ENCODE assay signal across 1 cellular context in genomic region chr20:25178563-25179438, GRCh38.
TF ChIP-seq lines count a peak whose summit lies in the region.

No MANE protein-coding gene starts in this region.

TF ChIP-seq in HepG2, 621 proteins besides CTCF, POLR2A, EP300 and RAD21 (continued from another document and continues in another):
- TF ChIP-seq MED1 (CRISPR knock-in tag; IDR thresholded peaks at IDR 0.05) (no peak), HMGXB4 (CRISPR knock-in tag; IDR thresholded peaks at IDR 0.05; ENCODE audit: borderline replicate concordance in 1 of 2, low read depth in 1 of 2) (peak; percentile 33 to 47; a peak in 2 of 4 replicates), RXRB (CRISPR knock-in tag; IDR thresholded peaks at IDR 0.05; ENCODE audit: borderline replicate concordance) (peak; percentile 51; the same call in 1 of the 2 replicates), CEBPG (CRISPR knock-in tag; IDR thresholded peaks at IDR 0.05) (0 out of 2 replicates have a peak, but pooled peaks have one; percentile 11), HOXD1 (CRISPR knock-in tag; IDR thresholded peaks at IDR 0.05) (no peak), NR2F6 (IDR thresholded peaks at IDR 0.05) (no peak), NR2F6 (CRISPR knock-in tag; IDR thresholded peaks at IDR 0.05) (peak; percentile 18; the same call in 1 of the 2 replicates), RFX5 (IDR thresholded peaks at IDR 0.05; ENCODE audit: low read depth, low read length) (0 out of 2 replicates have a peak, but pooled peaks have one; percentile 45), FOXK2 (IDR thresholded peaks at IDR 0.05) (peak; percentile 91), ZNF704 (CRISPR knock-in tag; IDR thresholded peaks at IDR 0.05; ENCODE audit: borderline replicate concordance) (no peak), ZNF510 (CRISPR knock-in tag; IDR thresholded peaks at IDR 0.05; ENCODE audit: low read depth) (0 out of 2 replicates have a peak, but pooled peaks have one; percentile 65), ZXDC (CRISPR knock-in tag; IDR thresholded peaks at IDR 0.05) (no peak), FOXP4 (CRISPR knock-in tag; IDR thresholded peaks at IDR 0.05) (0 out of 2 replicates have a peak, but pooled peaks have one; percentile 18), SP4 (CRISPR knock-in tag; IDR thresholded peaks at IDR 0.05) (no peak), ZFP36L1 (CRISPR knock-in tag; IDR thresholded peaks at IDR 0.05) (0 out of 2 replicates have a peak, but pooled peaks have one; percentile 57), ZNF441 (CRISPR knock-in tag; IDR thresholded peaks at IDR 0.05; ENCODE audit: borderline replicate concordance) (0 out of 2 replicates have a peak, but pooled peaks have one; percentile 28), ZNF737 (CRISPR knock-in tag; IDR thresholded peaks at IDR 0.05; ENCODE audit: borderline replicate concordance) (no peak), PRDM15 (CRISPR knock-in tag; IDR thresholded peaks at IDR 0.05) (no peak), ZNF782 (CRISPR knock-in tag; IDR thresholded peaks at IDR 0.05; ENCODE audit: borderline replicate concordance) (no peak), ZNF598 (CRISPR knock-in tag; IDR thresholded peaks at IDR 0.05; ENCODE audit: borderline replicate concordance) (no peak), ZSCAN31 (CRISPR knock-in tag; IDR thresholded peaks at IDR 0.05; ENCODE audit: low read depth) (no peak), RARG (CRISPR knock-in tag; IDR thresholded peaks at IDR 0.05; ENCODE audit: low read depth) (no peak), MIER2 (CRISPR knock-in tag; IDR thresholded peaks at IDR 0.05) (peak; percentile 65; the same call in 1 of the 2 replicates), KDM2A (CRISPR knock-in tag; IDR thresholded peaks at IDR 0.05; ENCODE audit: borderline replicate concordance, low read depth) (no peak), ARHGAP35 (CRISPR knock-in tag; IDR thresholded peaks at IDR 0.05; ENCODE audit: borderline replicate concordance) (0 out of 2 replicates have a peak, but pooled peaks have one; percentile 38), ATF1 (CRISPR knock-in tag; IDR thresholded peaks at IDR 0.05) (peak; percentile 55), ZBTB25 (CRISPR knock-in tag; IDR thresholded peaks at IDR 0.05) (0 out of 2 replicates have a peak, but pooled peaks have one; percentile 39), GATAD2A (CRISPR knock-in tag; IDR thresholded peaks at IDR 0.05) (no peak), ZNF205 (CRISPR knock-in tag; IDR thresholded peaks at IDR 0.05) (0 out of 2 replicates have a peak, but pooled peaks have one; percentile 40), NR2C2 (CRISPR knock-in tag; IDR thresholded peaks at IDR 0.05; ENCODE audit: borderline replicate concordance) (peak; percentile 24; the same call in 1 of the 2 replicates), FOXK1 (CRISPR knock-in tag; IDR thresholded peaks at IDR 0.05; ENCODE audit: borderline replicate concordance, low read depth) (peak; percentile 81), TOE1 (CRISPR knock-in tag; IDR thresholded peaks at IDR 0.05) (no peak), ZNF430 (CRISPR knock-in tag; IDR thresholded peaks at IDR 0.05) (no peak), CEBPZ (IDR thresholded peaks at IDR 0.05; ENCODE audit: low read length) (no peak), TARDBP (CRISPR knock-in tag; IDR thresholded peaks at IDR 0.05) (no peak), ZNF558 (CRISPR knock-in tag; IDR thresholded peaks at IDR 0.05; ENCODE audit: borderline replicate concordance) (no peak), ELF1 (CRISPR knock-in tag; IDR thresholded peaks at IDR 0.05) (no peak), ZIK1 (CRISPR knock-in tag; IDR thresholded peaks at IDR 0.05; ENCODE audit: borderline replicate concordance, low read depth) (no peak), ZNF772 (CRISPR knock-in tag; IDR thresholded peaks at IDR 0.05) (0 out of 2 replicates have a peak, but pooled peaks have one; percentile 27), KAT8 (CRISPR knock-in tag; IDR thresholded peaks at IDR 0.05) (peak; percentile 62; the same call in 1 of the 2 replicates), SNRNP70 (IDR thresholded peaks at IDR 0.05; ENCODE audit: low read depth, low read length) (no peak), ZNF577 (CRISPR knock-in tag; IDR thresholded peaks at IDR 0.05; ENCODE audit: borderline replicate concordance, low read depth) (no peak), PRDM10 (CRISPR knock-in tag; IDR thresholded peaks at IDR 0.05; ENCODE audit: low read depth) (no peak), MAFG (CRISPR knock-in tag; IDR thresholded peaks at IDR 0.05) (no peak)
